Comparison of ENCODE assay signal across 28 cellular contexts in the genomic region with DNA sequence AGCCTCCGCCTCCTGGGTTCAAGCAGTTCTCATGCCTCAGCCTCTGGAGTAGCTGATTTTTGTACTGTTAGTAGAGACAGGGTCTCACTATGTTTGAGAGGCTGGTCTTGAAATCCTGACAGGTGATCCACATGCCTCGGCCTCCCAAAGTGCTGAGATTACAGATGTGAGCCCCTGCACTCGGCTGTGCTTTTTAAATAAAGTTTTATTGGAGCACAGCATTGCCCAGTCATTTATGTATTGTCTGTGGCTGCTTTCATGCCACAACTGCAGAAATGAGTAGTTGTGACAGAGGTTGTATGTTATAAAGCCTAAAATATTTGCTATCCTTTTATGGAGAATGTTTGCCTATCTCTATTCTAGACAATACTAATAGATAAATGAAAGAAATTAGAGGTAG.
"Had no signal": no experiment of that assay in that cellular context is flagged by ENCODE, and none has a peak within 500 bp of the region (broad histone marks: within the 10 kb centered on the region; RNA-seq: fewer than 3 reads in every experiment).

No MANE protein-coding gene starts in this region.

- H3K27me3 ChIP-seq: adrenal gland had no signal

- FAIRE-seq: colon, RCC 7860 had no signal

- H3K36me3 ChIP-seq: adrenal gland, WERI-Rb-1 had no signal

- H3K4me3 Mint-ChIP-seq: activated CD4-positive, alpha-beta T cell treated with anti-CD3 and anti-CD28 coated beads, Interleukin-2, amount 10 ng/mL, durations not matched to agents 24 days and 14 days; activated naive CD4-positive, alpha-beta T cell treated with anti-CD3 and anti-CD28 coated beads for 36 hours; brain had no signal

- H3K4me2 ChIP-seq: KMS-11 had no signal

- H3K27ac ChIP-seq: adrenal gland, KMS-11, RWPE1, WERI-Rb-1 had no signal

- ATAC-seq: PC-3, Right ventricle myocardium inferior had no signal

- DNase-seq: activated CD4-positive, alpha-beta T cell treated with anti-CD3 and anti-CD28 coated beads for 1 hour; activated CD4-positive, alpha-beta T cell treated with anti-CD3 and anti-CD28 coated beads, Interleukin-2, amount 10 ng/mL, durations not matched to agents 24 days and 14 days; activated CD4-positive, alpha-beta T cell treated with anti-CD3 and anti-CD28 coated beads, Interleukin-2, amount 50 U/mL, for 48 hours; activated CD4-positive, CD25-positive, alpha-beta regulatory T cell; activated CD8-positive, alpha-beta memory T cell treated with anti-CD3 and anti-CD28 coated beads, Interleukin-2, amount 50 U/mL, for 48 hours; activated gamma-delta T cell treated with Interleukin-2 at 50 U/mL for 16 hours; activated naive CD4-positive, alpha-beta T cell treated with anti-CD3 and anti-CD28 coated beads for 36 hours; activated T-cell treated with anti-CD3 and anti-CD28 coated beads, Interleukin-2, amount 50 U/mL, for 1 hour; central memory CD4-positive, alpha-beta T cell; MV-4-11; NCI-H1092; NCI-H1436 treated with DMSO at 0.1 percent for 48 hours; NCI-H1694 treated with DMSO at 0.1 percent for 48 hours; NCI-H2029; NCI-H345; NCI-H524 treated with DMSO at 0.1 percent for 48 hours; PC-3; SW 1271; T1000; WERI-Rb-1 had no signal

- H3K9me3 ChIP-seq: adrenal gland had no signal

- H3K27me3 Mint-ChIP-seq: activated CD4-positive, alpha-beta T cell treated with anti-CD3 and anti-CD28 coated beads, Interleukin-2, amount 10 ng/mL, durations not matched to agents 24 days and 14 days; brain had no signal

- H3K9ac ChIP-seq: KMS-11 had no signal

- H3K27ac Mint-ChIP-seq: activated CD4-positive, alpha-beta T cell treated with anti-CD3 and anti-CD28 coated beads, Interleukin-2, amount 10 ng/mL, durations not matched to agents 24 days and 14 days; activated naive CD4-positive, alpha-beta T cell treated with anti-CD3 and anti-CD28 coated beads for 36 hours; activated naive CD4-positive, alpha-beta T cell treated with anti-CD3 and anti-CD28 coated beads, Interleukin-2, amount 50 U/mL, for 72 hours had no signal

- H3K4me3 ChIP-seq: adrenal gland had no signal
